In genomic region chr19:6765738-6766356, GRCh38 we compare ENCODE assay signal across 8 cellular contexts. TPM values are rescaled to one million over a fixed set of nuclear protein-coding genes. Genes with fewer than 3 reads are reported as not detected.
A peak's percentile ranks its signal among the peaks of the same experiment; 100 is the strongest.
DNase-seq lines count a peak whose midpoint lies in the region; ATAC-seq and TF ChIP-seq lines count a peak whose summit lies in the region.

No MANE protein-coding gene starts in this region.

- no peaks in the 10 kb centered on the region for H3K79me2 ChIP-seq in Loucy (ENCODE audit: insufficient read depth, low read length)

- H3K27me3 Mint-ChIP-seq in CD8-positive, alpha-beta memory T cell = no peaks in the 10 kb centered on the region
- peaks cover 26% of the 10 kb centered on the region for H3K27me3 Mint-ChIP-seq in mesothelial cell of epicardium (ENCODE audit: low read depth)

- H3K9me3 Mint-ChIP-seq in CD8-positive, alpha-beta memory T cell = no peaks in the 10 kb centered on the region
- H3K9me3 Mint-ChIP-seq in mesothelial cell of epicardium = no peaks in the 10 kb centered on the region

- H3K4me1 ChIP-seq in CD8-positive, alpha-beta memory T cell (ENCODE audit: insufficient read depth, low read length) = peaks cover 46% of the 10 kb centered on the region
- H3K4me1 ChIP-seq in Loucy (ENCODE audit: insufficient read depth, low read length, poor library complexity, severe bottlenecking) (peaks cover 13% of the 10 kb centered on the region), body of pancreas (peaks cover 39% of the 10 kb centered on the region)

- H2AFZ ChIP-seq in Loucy (ENCODE audit: low read length) = no peak overlapping the region

- H3K4me3 Mint-ChIP-seq in CD8-positive, alpha-beta memory T cell = peak overlapping the region; percentile 87 to 95 (median 91)
- H3K4me3 Mint-ChIP-seq in mesothelial cell of epicardium = peak overlapping the region; percentile 68

- peaks cover 5% of the 10 kb centered on the region for H3K36me3 ChIP-seq in CD8-positive, alpha-beta memory T cell (ENCODE audit: insufficient read depth, low read length)
- H3K36me3 ChIP-seq in Loucy (ENCODE audit: insufficient read depth, low read length) (no peaks in the 10 kb centered on the region), body of pancreas (replicated peaks in 1 of 2; ENCODE audit: insufficient read depth in 1 of 2, low read depth in 2 of 2) (no peaks in the 10 kb centered on the region)

- peaks cover 7% of the 10 kb centered on the region; the same call in 1 of the 2 replicates for H3F3A ChIP-seq in Loucy (ENCODE audit: low read depth)

- H3K4me3 ChIP-seq in CD8-positive, alpha-beta memory T cell (ENCODE audit: low read length) = peak overlapping the region; percentile 74
- H3K4me3 ChIP-seq in Loucy (ENCODE audit: low read length, poor library complexity, severe bottlenecking) (peak overlapping the region; percentile 82), body of pancreas (no peak overlapping the region)

- TF ChIP-seq POLR2A in body of pancreas (IDR thresholded peaks at IDR 0.05) = peak; percentile 71 to 96 (median 95)
- TF ChIP-seq POLR2A in GM18505 (IDR thresholded peaks at IDR 0.05; ENCODE audit: borderline replicate concordance, extremely low read depth, insufficient read depth, insufficient read length) = no peak

- H3K9me3 ChIP-seq in CD8-positive, alpha-beta memory T cell (ENCODE audit: low read length) = no peaks in the 10 kb centered on the region
- H3K9me3 ChIP-seq in Loucy (ENCODE audit: insufficient read depth, low read depth, low read length) (no peaks in the 10 kb centered on the region), body of pancreas (no peaks in the 10 kb centered on the region)

- peak in 1 of 5 donors; percentile 41 for DNase-seq in CD8-positive, alpha-beta memory T cell
- DNase-seq in body of pancreas (peak; percentile 96 to 99 (median 98)), mesothelial cell of epicardium (ENCODE audit: low spot score in 2 of 2, unreplicated experiment in 2 of 2) (peak in 1 of 2 experiments; percentile 70), NCI-H82 treated with DMSO at 0.1 percent for 48 hours (lab: John Stamatoyannopoulos, UW; ENCODE audit: unreplicated experiment) (no peak), NCI-H2227 (lab: John Stamatoyannopoulos, UW; ENCODE audit: unreplicated experiment) (no peak), NCI-H1930 (lab: John Stamatoyannopoulos, UW) (no peak)

- H3K9me2 ChIP-seq in Loucy (replicated peaks; ENCODE audit: low read depth, low read length) = no peaks in the 10 kb centered on the region

- H3K4me1 Mint-ChIP-seq in CD8-positive, alpha-beta memory T cell = peaks cover 33 to 45% (median 43%) of the 10 kb centered on the region in 3 donors
- H3K4me1 Mint-ChIP-seq in mesothelial cell of epicardium = peaks cover 21% of the 10 kb centered on the region

- no peak overlapping the region for H3K9ac ChIP-seq in Loucy (ENCODE audit: low read depth, low read length, poor library complexity, severe bottlenecking)

- peak overlapping the region; percentile 92 for H3K4me2 ChIP-seq in Loucy (ENCODE audit: low read depth, low read length, poor library complexity, severe bottlenecking)

- POLR2A ChIA-PET in CD8-positive, alpha-beta memory T cell (lab: Charles Lee) = interaction anchor here (0.7 to 1.3 kb wide), 3 partner anchors 35 to 249 kb away, joined by 3 to 8 read pairs (median 5); no protein-coding TSS in a partner anchor

- TF ChIP-seq CTCF in Loucy (conservative IDR thresholded peaks at IDR 0.05; ENCODE audit: low read length) = no peak
- peak in 2 of 7 experiments; percentile 22 to 23 for TF ChIP-seq CTCF in body of pancreas (IDR thresholded peaks at IDR 0.05)
- TF ChIP-seq CTCF in mesothelial cell of epicardium (IDR thresholded peaks at IDR 0.05; ENCODE audit: unreplicated experiment) = no peak

- peak overlapping the region; percentile 84 for H3K27ac ChIP-seq in CD8-positive, alpha-beta memory T cell (ENCODE audit: low read depth, low read length)
- peak overlapping the region; percentile 87 to 93 (median 91) for H3K27ac ChIP-seq in body of pancreas

- ATAC-seq in body of pancreas (peak; percentile 87), GM18505 (IDR thresholded peaks at IDR 0.05; ENCODE audit: unreplicated experiment) (no peak)

- H3K27me3 ChIP-seq in CD8-positive, alpha-beta memory T cell (ENCODE audit: insufficient read depth, low read length, poor library complexity, severe bottlenecking) = no peaks in the 10 kb centered on the region
- no peaks in the 10 kb centered on the region for H3K27me3 ChIP-seq in Loucy (ENCODE audit: insufficient read depth, low read length, poor library complexity, severe bottlenecking)
- no peaks in the 10 kb centered on the region for H3K27me3 ChIP-seq in body of pancreas

- intact Hi-C loops in body of pancreas (cut with DNase I) = no loop called here

- no peaks in the 10 kb centered on the region for H4K20me1 ChIP-seq in Loucy (ENCODE audit: insufficient read depth, low read length, poor library complexity, severe bottlenecking)

- H3K36me3 Mint-ChIP-seq in CD8-positive, alpha-beta memory T cell = peaks cover 0 to 31% (median 0%) of the 10 kb centered on the region in 3 donors
- no peaks in the 10 kb centered on the region for H3K36me3 Mint-ChIP-seq in mesothelial cell of epicardium

- CTCF ChIA-PET in CD8-positive, alpha-beta memory T cell (lab: Charles Lee) = no interaction called here

- H3K27ac Mint-ChIP-seq in CD8-positive, alpha-beta memory T cell = peak overlapping the region; percentile 88 to 100 (median 98)
- H3K27ac Mint-ChIP-seq in mesothelial cell of epicardium = peak overlapping the region; percentile 94

- 10 to 23% methylated on average over 4 to 8 of the region's 8 CpGs for WGBS in body of pancreas, 2 donors

RNA-seq across cellular contexts. Expression of gene SH2D3A, which starts 1.4 kb away (rescaled TPM):
- 10 to 100 TPM; 21.3 TPM for total RNA-seq in CD8-positive, alpha-beta memory T cell
- 40.6 TPM for polyA plus RNA-seq in CD8-positive, alpha-beta memory T cell
- total RNA-seq in body of pancreas (10 to 100 TPM; 18.4 to 60.0 TPM), mesothelial cell of epicardium (13.3 to 13.9 TPM (median 13.4 TPM) in 3 replicates)

RNA-seq across cellular contexts. Expression of gene VAV1, which starts 6.7 kb away (rescaled TPM):
- total RNA-seq in CD8-positive, alpha-beta memory T cell = 10 to 100 TPM; 51.9 to 52.9 TPM
- 28.4 TPM for polyA plus RNA-seq in CD8-positive, alpha-beta memory T cell
- total RNA-seq in body of pancreas = 1 to 10 TPM; 1.3 to 5.6 TPM
- total RNA-seq in mesothelial cell of epicardium = not detected in 3 replicates

RNA-seq across cellular contexts. Expression of gene TRIP10, which starts 26.4 kb away (rescaled TPM):
- 10 to 100 TPM; 44.6 to 47.8 TPM for total RNA-seq in CD8-positive, alpha-beta memory T cell
- polyA plus RNA-seq in CD8-positive, alpha-beta memory T cell = 2.0 TPM
- total RNA-seq in body of pancreas = 10 to 100 TPM; 23.1 to 31.9 TPM
- total RNA-seq in mesothelial cell of epicardium = 67.5 to 73.2 TPM (median 69.5 TPM) in 3 replicates

RNA-seq across cellular contexts. Expression of gene GPR108, which starts 28.5 kb away (rescaled TPM):
- total RNA-seq in CD8-positive, alpha-beta memory T cell = 10 to 100 TPM; 72.0 to 74.0 TPM
- 108 TPM for polyA plus RNA-seq in CD8-positive, alpha-beta memory T cell
- total RNA-seq in body of pancreas (10 to 100 TPM; 68.2 to 75.8 TPM), mesothelial cell of epicardium (51.4 to 53.6 TPM (median 52.1 TPM) in 3 replicates)

RNA-seq across cellular contexts. Expression of gene C3, which starts 45.4 kb away (rescaled TPM):
- 1 to 10 TPM; 1.6 to 1.7 TPM for total RNA-seq in CD8-positive, alpha-beta memory T cell
- not detected for polyA plus RNA-seq in CD8-positive, alpha-beta memory T cell
- total RNA-seq in body of pancreas (100 to 1,000 TPM; 320 to 382 TPM), mesothelial cell of epicardium (23.1 to 35.3 TPM (median 24.5 TPM) in 3 replicates)

Comparison
In these comparisons a context has a peak if more than half of its experiments do, and no peak if none do; other contexts are left out.
1. DNase-seq: peak in body of pancreas (4 of 4); none in NCI-H82 treated with DMSO at 0.1 percent for 48 hours (single experiment), NCI-H2227 (single experiment) and NCI-H1930 (0 of 2).
2. H3K4me3 ChIP-seq: peak in CD8-positive, alpha-beta memory T cell (single experiment) and Loucy (single experiment); none in body of pancreas (0 of 2).
3. RNA of gene VAV1, which starts 6.7 kb away (total RNA-seq): 51.9 to 52.9 TPM in CD8-positive, alpha-beta memory T cell; 1.3 to 5.6 TPM in body of pancreas and not detected in mesothelial cell of epicardium; every median in the first group is over 4 times any median in the second.